In genomic region chr3:65864357-65864904, GRCh38 we compare ENCODE assay signal across 33 cellular contexts.
"Had no signal": no experiment of that assay in that cellular context is flagged by ENCODE, and none has a peak within 500 bp of the region (broad histone marks: within the 10 kb centered on the region; RNA-seq: fewer than 3 reads in every experiment).

No MANE protein-coding gene starts in this region.

- H3K27me3 ChIP-seq: ascending aorta, brain microvascular endothelial cell, esophagus squamous epithelium, gastroesophageal sphincter, heart right ventricle, hepatocyte had no signal

- H3K36me3 Mint-ChIP-seq: activated naive CD4-positive, alpha-beta T cell treated with anti-CD3 and anti-CD28 coated beads, Interleukin-2, amount 50 U/mL, for 24 hours; activated naive CD8-positive, alpha-beta T cell treated with anti-CD3 and anti-CD28 coated beads for 36 hours had no signal

- H3K9me3 Mint-ChIP-seq: activated naive CD4-positive, alpha-beta T cell treated with anti-CD3 and anti-CD28 coated beads, Interleukin-2, amount 50 U/mL, for 24 hours; activated naive CD8-positive, alpha-beta T cell treated with anti-CD3 and anti-CD28 coated beads for 36 hours; activated naive CD8-positive, alpha-beta T cell treated with anti-CD3 and anti-CD28 coated beads, Interleukin-2, amount 50 U/mL, for 24 hours; activated T-helper 1 cell treated with anti-CD3 and anti-CD28 coated beads, Interleukin-12 subunit alpha, Interleukin-12 subunit beta, Interleukin-2, Interleukin-4 antibody, amounts not matched to agents 30 ng/mL and 10 ng/mL and 1 ng/mL, durations not matched to agents 14 hours and 24 hours and 36 hours; activated T-helper 2 cell treated with anti-CD3 and anti-CD28 coated beads, Interferon-gamma antibody, Interleukin-2, Interleukin-4, amounts not matched to agents 10 μg/mL and 5 μg/mL and 100 μg/mL, durations not matched to agents 14 hours and 24 hours and 36 hours had no signal

- FAIRE-seq: colon had no signal

- H3K4me1 Mint-ChIP-seq: activated B cell treated with CpG ODN at 0.5 μM for 24 hours; activated naive CD4-positive, alpha-beta T cell treated with anti-CD3 and anti-CD28 coated beads, Interleukin-2, amount 50 U/mL, for 24 hours; activated naive CD8-positive, alpha-beta T cell treated with anti-CD3 and anti-CD28 coated beads for 36 hours; activated naive CD8-positive, alpha-beta T cell treated with anti-CD3 and anti-CD28 coated beads, Interleukin-2, amount 50 U/mL, for 24 hours; T-helper 17 cell had no signal

- H3K27me3 Mint-ChIP-seq: activated B cell treated with CpG ODN at 0.5 μM for 24 hours; activated naive CD4-positive, alpha-beta T cell treated with anti-CD3 and anti-CD28 coated beads, Interleukin-2, amount 50 U/mL, for 24 hours; activated naive CD8-positive, alpha-beta T cell treated with anti-CD3 and anti-CD28 coated beads, Interleukin-2, amount 50 U/mL, for 24 hours; effector memory CD8-positive, alpha-beta T cell; T-helper 17 cell had no signal

- DNase-seq: activated B cell treated with CpG ODN at 0.5 μM for 24 hours; activated CD4-positive, alpha-beta T cell treated with anti-CD3 and anti-CD28 coated beads for 48 hours; activated CD4-positive, alpha-beta T cell treated with anti-CD3 and anti-CD28 coated beads, Interleukin-2, amount 50 U/mL, for 1 hour; activated CD4-positive, alpha-beta T cell treated with anti-CD3 and anti-CD28 coated beads, Interleukin-2, amount 50 U/mL, for 48 hours; activated CD8-positive, alpha-beta memory T cell treated with anti-CD3 and anti-CD28 coated beads for 24 hours; activated CD8-positive, alpha-beta T cell treated with anti-CD3 and anti-CD28 coated beads for 36 hours; activated effector memory CD4-positive, alpha-beta T cell treated with anti-CD3 and anti-CD28 coated beads, Interleukin-2, amount 50 U/mL, for 16 hours; activated naive CD4-positive, alpha-beta T cell treated with anti-CD3 and anti-CD28 coated beads for 36 hours; activated naive CD8-positive, alpha-beta T cell treated with anti-CD3 and anti-CD28 coated beads for 36 hours; activated naive CD8-positive, alpha-beta T cell treated with anti-CD3 and anti-CD28 coated beads, Interleukin-2, amount 50 U/mL, for 24 hours; activated T-cell treated with anti-CD3 and anti-CD28 coated beads, Interleukin-2, amount 50 U/mL, for 48 hours; brain microvascular endothelial cell; caudate nucleus; cortex of kidney; dermis blood vessel endothelial cell; effector CD4-positive, alpha-beta T cell; effector memory CD8-positive, alpha-beta T cell; erythroblast; esophagus squamous epithelium; foreskin melanocyte; heart right ventricle; T-helper 17 cell; T1000; WERI-Rb-1 had no signal

- H3K27ac ChIP-seq: ascending aorta, brain microvascular endothelial cell, esophagus squamous epithelium, gastroesophageal sphincter, heart right ventricle, hepatocyte, WERI-Rb-1 had no signal

- H3K27ac Mint-ChIP-seq: activated B cell treated with CpG ODN at 0.5 μM for 24 hours; activated CD8-positive, alpha-beta T cell treated with anti-CD3 and anti-CD28 coated beads for 36 hours; activated naive CD4-positive, alpha-beta T cell treated with anti-CD3 and anti-CD28 coated beads for 36 hours; activated naive CD4-positive, alpha-beta T cell treated with anti-CD3 and anti-CD28 coated beads, Interleukin-2, amount 50 U/mL, for 24 hours; activated naive CD8-positive, alpha-beta T cell treated with anti-CD3 and anti-CD28 coated beads for 36 hours; activated naive CD8-positive, alpha-beta T cell treated with anti-CD3 and anti-CD28 coated beads, Interleukin-2, amount 50 U/mL, for 24 hours; activated T-helper 1 cell treated with anti-CD3 and anti-CD28 coated beads, Interleukin-12 subunit alpha, Interleukin-12 subunit beta, Interleukin-2, Interleukin-4 antibody, amounts not matched to agents 30 ng/mL and 10 ng/mL and 1 ng/mL, durations not matched to agents 14 hours and 24 hours and 36 hours; activated T-helper 2 cell treated with anti-CD3 and anti-CD28 coated beads, Interferon-gamma antibody, Interleukin-2, Interleukin-4, amounts not matched to agents 10 μg/mL and 5 μg/mL and 100 μg/mL, durations not matched to agents 14 hours and 24 hours and 36 hours; effector memory CD8-positive, alpha-beta T cell; T-helper 17 cell; T-helper 2 cell treated with Interferon-gamma antibody and Interleukin-4, amounts not matched to agents 5 μg/mL and 100 μg/mL, for 36 hours had no signal

- H3K9me3 ChIP-seq: ascending aorta, esophagus squamous epithelium, gastroesophageal sphincter, heart right ventricle had no signal

- H3K4me3 ChIP-seq: ascending aorta, esophagus squamous epithelium, gastroesophageal sphincter, heart right ventricle, hepatocyte had no signal

- ATAC-seq: activated CD4-positive, CD25-positive, alpha-beta regulatory T cell treated with anti-CD3 and anti-CD28 coated beads, Interleukin-2, amount 50 U/mL, for 24 hours; activated CD8-positive, alpha-beta T cell treated with anti-CD3 and anti-CD28 coated beads for 36 hours; activated naive CD8-positive, alpha-beta T cell treated with anti-CD3 and anti-CD28 coated beads, Interleukin-2, amount 50 U/mL, for 24 hours; effector memory CD8-positive, alpha-beta T cell; gastroesophageal sphincter; heart right ventricle; T-helper 17 cell had no signal

- H3K4me3 Mint-ChIP-seq: activated B cell treated with CpG ODN at 0.5 μM for 24 hours; activated CD8-positive, alpha-beta T cell treated with anti-CD3 and anti-CD28 coated beads for 36 hours; activated naive CD4-positive, alpha-beta T cell treated with anti-CD3 and anti-CD28 coated beads for 36 hours; activated naive CD4-positive, alpha-beta T cell treated with anti-CD3 and anti-CD28 coated beads, Interleukin-2, amount 50 U/mL, for 24 hours; activated naive CD8-positive, alpha-beta T cell treated with anti-CD3 and anti-CD28 coated beads for 36 hours; activated naive CD8-positive, alpha-beta T cell treated with anti-CD3 and anti-CD28 coated beads, Interleukin-2, amount 50 U/mL, for 24 hours; activated T-helper 1 cell treated with anti-CD3 and anti-CD28 coated beads, Interleukin-12 subunit alpha, Interleukin-12 subunit beta, Interleukin-2, Interleukin-4 antibody, amounts not matched to agents 30 ng/mL and 10 ng/mL and 1 ng/mL, durations not matched to agents 14 hours and 24 hours and 36 hours; effector memory CD8-positive, alpha-beta T cell; T-helper 17 cell; T-helper 2 cell treated with Interferon-gamma antibody and Interleukin-4, amounts not matched to agents 5 μg/mL and 100 μg/mL, for 36 hours had no signal

- H3K4me1 ChIP-seq: ascending aorta, gastroesophageal sphincter had no signal

- H3K36me3 ChIP-seq: ascending aorta, brain microvascular endothelial cell, esophagus squamous epithelium, gastroesophageal sphincter, heart right ventricle, WERI-Rb-1 had no signal
